11 cellular contexts compared by ENCODE assay signal in the genomic region with DNA sequence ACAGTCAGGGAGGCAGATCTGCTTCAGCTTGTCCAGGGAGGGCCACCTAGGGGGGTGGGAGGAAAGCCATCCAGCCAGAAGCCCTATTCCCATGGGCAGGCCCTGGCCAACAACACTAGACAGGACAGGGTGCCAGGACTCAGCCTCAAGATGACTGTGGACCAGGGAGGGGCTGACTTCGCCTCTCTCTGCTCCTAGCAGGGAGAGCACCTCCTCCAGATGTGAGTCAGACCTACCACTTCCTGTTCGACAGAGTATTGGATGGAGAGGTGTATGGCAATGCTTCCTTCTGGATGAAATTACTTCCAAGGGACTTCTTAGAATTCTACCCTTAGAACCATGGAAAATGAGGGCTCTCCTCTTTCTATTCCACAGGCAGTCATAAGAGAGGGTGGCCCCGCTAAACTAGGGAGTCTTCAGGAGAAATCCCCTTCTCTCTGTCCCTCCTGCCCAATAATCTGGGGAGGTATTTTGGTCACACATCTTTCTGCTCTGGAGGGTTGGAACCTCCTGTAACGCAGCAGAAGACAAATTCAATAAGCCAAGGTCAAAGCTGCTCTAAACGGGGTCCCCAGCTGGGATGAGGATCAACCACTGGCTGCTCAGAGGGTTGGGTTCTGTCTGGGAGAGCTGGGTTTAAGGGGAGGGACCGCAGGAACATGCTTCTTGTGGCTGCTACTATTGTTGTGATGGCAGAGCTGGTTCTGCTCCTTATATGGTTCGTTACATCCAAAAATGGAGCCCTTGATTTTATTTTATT. TPM values are rescaled to one million over a fixed set of nuclear protein-coding genes. Genes with fewer than 3 reads are reported as not detected.
A peak's percentile ranks its signal among the peaks of the same experiment; 100 is the strongest.
DNase-seq lines count a peak whose midpoint lies in the region; TF ChIP-seq lines count a peak whose summit lies in the region.
"Had no signal": no experiment of that assay in that cellular context is flagged by ENCODE, and none has a peak within 500 bp of the region (broad histone marks: within the 10 kb centered on the region; RNA-seq: fewer than 3 reads in every experiment).

No MANE protein-coding gene starts in this region.

- no peaks in the 10 kb centered on the region for H3K27me3 Mint-ChIP-seq in glutamatergic neuron (ENCODE audit: unreplicated experiment)

- no peak overlapping the region for H3K27ac Mint-ChIP-seq in glutamatergic neuron (ENCODE audit: unreplicated experiment)

- no peak for TF ChIP-seq POLR2A in NB4 (IDR thresholded peaks at IDR 0.05; ENCODE audit: extremely low read depth, insufficient read length)

- H3K4me3 ChIP-seq in NB4 (ENCODE audit: low read depth, low read length) (no peak overlapping the region), epithelial cell of esophagus (ENCODE audit: low read length) (no peak overlapping the region)

- TF ChIP-seq CTCF in GM13976 (IDR thresholded peaks at IDR 0.05; ENCODE audit: borderline replicate concordance, control extremely low read depth, extremely low read depth, insufficient read depth, missing control alignments) (no peak), NB4 (IDR thresholded peaks at IDR 0.05; ENCODE audit: low read depth, low read length) (no peak), epithelial cell of esophagus (IDR thresholded peaks at IDR 0.05; ENCODE audit: insufficient read depth, low read depth, low read length, missing control alignments) (no peak), glutamatergic neuron (IDR thresholded peaks at IDR 0.05; ENCODE audit: partially characterized antibody, unreplicated experiment) (no peak)

- no peaks in the 10 kb centered on the region for H3K4me1 Mint-ChIP-seq in glutamatergic neuron (ENCODE audit: low read depth, unreplicated experiment)

- in situ Hi-C loops in GM13976 (cut with MboI; ENCODE audit: low sequenced_read_pairs, unreplicated experiment): loop anchor here (10.0 kb wide), 1 partner anchor 215 kb away; a partner anchor contains a TSS

- H3K9me3 Mint-ChIP-seq in glutamatergic neuron (ENCODE audit: unreplicated experiment): peaks cover 2% of the 10 kb centered on the region

- DNase-seq in AG08395 (ENCODE audit: low spot score) (peak; percentile 52), GM13976 (ENCODE audit: low spot score) (peak; percentile 41), NB4 (ENCODE audit: low read depth) (peak; percentile 81), epithelial cell of esophagus (ENCODE audit: low read depth) (peak; percentile 85), SKM-1 (lab: John Stamatoyannopoulos, UW; ENCODE audit: unreplicated experiment) (no peak), foreskin melanocyte (no peak), glutamatergic neuron (no peak), NCI-H1694 (lab: John Stamatoyannopoulos, UW) (no peak)
- DNase-seq: activated CD4-positive, alpha-beta T cell treated with anti-CD3 and anti-CD28 coated beads, Interleukin-2, amount 50 U/mL, for 1 hour; GOT3; occipital lobe had no signal

- no peak overlapping the region for H3K4me3 Mint-ChIP-seq in glutamatergic neuron (ENCODE audit: unreplicated experiment)

- no peaks in the 10 kb centered on the region for H3K36me3 Mint-ChIP-seq in glutamatergic neuron (ENCODE audit: unreplicated experiment)

RNA-seq across cellular contexts. Expression of a gene that starts 23.2 kb away (rescaled TPM):
- total RNA-seq in glutamatergic neuron (ENCODE audit: unreplicated experiment): 14.4 TPM

RNA-seq across cellular contexts. Expression of a gene that starts 28.5 kb away (rescaled TPM):
- 33.7 TPM for total RNA-seq in glutamatergic neuron (ENCODE audit: unreplicated experiment)

Comparison
In these comparisons a context has a peak if more than half of its experiments do, and no peak if none do; other contexts are left out.
1. DNase-seq: peak in AG08395 (single experiment), GM13976 (single experiment), NB4 (single experiment) and epithelial cell of esophagus (single experiment); none in SKM-1 (single experiment), foreskin melanocyte (single experiment), glutamatergic neuron (single experiment) and NCI-H1694 (single experiment).